In genomic region chr3:24462737-24463136, GRCh38 we compare ENCODE assay signal across 1 cellular context.
TF ChIP-seq lines count a peak whose summit lies in the region.

No MANE protein-coding gene starts in this region.

TF ChIP-seq in HepG2, 621 proteins besides CTCF, POLR2A, EP300 and RAD21 (continued from another document):
- TF ChIP-seq THRA (CRISPR knock-in tag; IDR thresholded peaks at IDR 0.05; ENCODE audit: borderline replicate concordance) (no peak), CENPBD1 (CRISPR knock-in tag; IDR thresholded peaks at IDR 0.05; ENCODE audit: borderline replicate concordance, low read depth) (no peak), ZNF687 (CRISPR knock-in tag; IDR thresholded peaks at IDR 0.05) (no peak), ZBTB42 (CRISPR knock-in tag; IDR thresholded peaks at IDR 0.05) (no peak), ZNF337 (CRISPR knock-in tag; IDR thresholded peaks at IDR 0.05; ENCODE audit: borderline replicate concordance, low read depth) (no peak), ZNF639 (CRISPR knock-in tag; conservative IDR thresholded peaks at IDR 0.05) (no peak), MIER2 (CRISPR knock-in tag; IDR thresholded peaks at IDR 0.05) (no peak), ZNF143 (CRISPR knock-in tag; IDR thresholded peaks at IDR 0.05) (no peak), ETV5 (CRISPR knock-in tag; IDR thresholded peaks at IDR 0.05; ENCODE audit: borderline replicate concordance) (no peak), SRSF4 (IDR thresholded peaks at IDR 0.05; ENCODE audit: low read depth, low read length, poor library complexity, severe bottlenecking) (no peak), EHMT2 (IDR thresholded peaks at IDR 0.05; ENCODE audit: borderline replicate concordance, low read depth, low read length) (no peak)
